30 cellular contexts compared by ENCODE assay signal in the genomic region with DNA sequence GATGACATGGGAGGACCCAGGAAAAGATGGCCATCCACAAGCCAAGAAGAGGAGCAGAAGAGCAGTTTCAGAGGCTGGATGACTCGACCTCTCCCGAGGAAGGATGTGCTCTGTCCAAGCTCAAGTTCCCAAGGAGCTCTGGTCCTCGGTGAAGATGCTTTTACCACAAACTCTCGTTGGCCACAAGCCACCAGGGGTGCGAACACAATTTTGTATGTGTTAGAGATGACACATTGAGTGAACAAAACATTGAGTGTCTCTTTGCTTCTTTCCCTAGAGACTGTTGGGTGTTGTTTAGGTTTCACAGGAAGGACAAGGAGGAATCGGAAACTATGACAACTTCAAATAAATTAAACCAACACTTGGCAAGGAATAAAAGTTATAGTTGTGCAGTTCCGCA. TPM values are rescaled to one million over a fixed set of nuclear protein-coding genes. Genes with fewer than 3 reads are reported as not detected.
DNase-seq lines count a peak whose midpoint lies in the region; ATAC-seq and TF ChIP-seq lines count a peak whose summit lies in the region.
"Had no signal": no experiment of that assay in that cellular context is flagged by ENCODE, and none has a peak within 500 bp of the region (broad histone marks: within the 10 kb centered on the region; RNA-seq: fewer than 3 reads in every experiment).

No MANE protein-coding gene starts in this region.

- H3K9me3 ChIP-seq in RWPE2 (ENCODE audit: severe bottlenecking) = no peaks in the 10 kb centered on the region
- no peaks in the 10 kb centered on the region for H3K9me3 ChIP-seq in BE2C
- H3K9me3 ChIP-seq in body of pancreas = no peaks in the 10 kb centered on the region
- H3K9me3 ChIP-seq: lower lobe of right lung, thoracic aorta had no signal

- 43 to 57% methylated on average over 7 of the region's 7 CpGs for WGBS in body of pancreas, 2 donors

- H3K36me3 ChIP-seq in RWPE2 (ENCODE audit: low read depth) (no peaks in the 10 kb centered on the region), BE2C (no peaks in the 10 kb centered on the region), body of pancreas (replicated peaks in 1 of 2; ENCODE audit: insufficient read depth in 1 of 2, low read depth in 2 of 2) (no peaks in the 10 kb centered on the region)
- H3K36me3 ChIP-seq: cardiac muscle cell, lower lobe of right lung, thoracic aorta had no signal

- ATAC-seq in RWPE2 (ENCODE audit: low read depth) (no peak), foreskin keratinocyte (peak; percentile 15), body of pancreas (no peak), HG03139 (IDR thresholded peaks at IDR 0.05; ENCODE audit: unreplicated experiment) (no peak)
- ATAC-seq: activated CD8-positive, alpha-beta T cell treated with anti-CD3 and anti-CD28 coated beads for 36 hours; lower lobe of right lung; right cardiac atrium; stimulated activated naive CD8-positive, alpha-beta T cell treated with anti-CD3 and anti-CD28 coated beads, Interleukin-15, amount 100 ng/mL, for 72 hours had no signal

- H3K4me1 ChIP-seq in RWPE2 (ENCODE audit: insufficient read depth, poor library complexity, severe bottlenecking) (peaks cover 33% of the 10 kb centered on the region), foreskin keratinocyte (peaks cover 39% of the 10 kb centered on the region), BE2C (no peaks in the 10 kb centered on the region), body of pancreas (no peaks in the 10 kb centered on the region)
- H3K4me1 ChIP-seq: lower lobe of right lung had no signal

- H3K4me3 ChIP-seq in RWPE2 (ENCODE audit: severe bottlenecking) = no peak overlapping the region
- H3K4me3 ChIP-seq in BE2C (ENCODE audit: low read depth, low read length) = no peak overlapping the region
- H3K4me3 ChIP-seq in body of pancreas = no peak overlapping the region
- H3K4me3 ChIP-seq: cardiac muscle cell, lower lobe of right lung, thoracic aorta had no signal

- H3K27me3 Mint-ChIP-seq in Calu3 (ENCODE audit: unreplicated experiment) = no peaks in the 10 kb centered on the region
- H3K27me3 Mint-ChIP-seq in mesothelial cell of epicardium (ENCODE audit: low read depth) = no peaks in the 10 kb centered on the region

- TF ChIP-seq POLR2A in body of pancreas (IDR thresholded peaks at IDR 0.05) = no peak

- no peak overlapping the region for H3K4me3 Mint-ChIP-seq in Calu3 (ENCODE audit: low read depth, unreplicated experiment)
- no peak overlapping the region for H3K4me3 Mint-ChIP-seq in mesothelial cell of epicardium
- H3K4me3 Mint-ChIP-seq: activated CD8-positive, alpha-beta T cell treated with anti-CD3 and anti-CD28 coated beads for 36 hours; activated naive CD4-positive, alpha-beta T cell treated with anti-CD3 and anti-CD28 coated beads, Interleukin-2, amount 50 U/mL, for 24 hours; CD4-positive, alpha-beta memory T cell; neural crest cell; stimulated activated naive CD8-positive, alpha-beta T cell treated with anti-CD3 and anti-CD28 coated beads, Interleukin-15, amount 100 ng/mL, for 72 hours; T-helper 2 cell treated with Interferon-gamma antibody and Interleukin-4, amounts not matched to agents 5 μg/mL and 100 μg/mL, for 36 hours had no signal

- H3K36me3 Mint-ChIP-seq in Calu3 (ENCODE audit: insufficient read depth, unreplicated experiment) (peaks cover 5% of the 10 kb centered on the region), mesothelial cell of epicardium (no peaks in the 10 kb centered on the region)
- H3K36me3 Mint-ChIP-seq: CD4-positive, alpha-beta memory T cell had no signal

- CTCF ChIA-PET in Calu3 (lab: Charles Lee) = no interaction called here

- DNase-seq in Calu3 (no peak), RWPE2 (ENCODE audit: low spot score) (no peak), foreskin keratinocyte (peak; percentile 70 to 80), mesothelial cell of epicardium (ENCODE audit: low spot score in 2 of 2, unreplicated experiment in 2 of 2) (no peak), BE2C (no peak), body of pancreas (no peak)
- no peak for DNase-seq in activated CD8-positive, alpha-beta memory T cell treated with anti-CD3 and anti-CD28 coated beads for 24 hours
- DNase-seq: activated CD8-positive, alpha-beta T cell treated with anti-CD3 and anti-CD28 coated beads for 36 hours; amniotic stem cell; CD4-positive, alpha-beta memory T cell; cortex of kidney; head of caudate nucleus; KBM-7; lower lobe of right lung; MM.1S; NCI-H1417; NCI-H2081 treated with DMSO at 0.1 percent for 48 hours; NCI-H345; NCI-H69; posterior cingulate gyrus; right cardiac atrium; stimulated activated naive CD8-positive, alpha-beta T cell treated with anti-CD3 and anti-CD28 coated beads, Interleukin-15, amount 100 ng/mL, for 72 hours had no signal

- intact Hi-C loops in Calu3 (cut with micrococcal nuclease; ENCODE audit: unreplicated experiment) (no loop called here), body of pancreas (cut with DNase I) (no loop called here)

- peaks cover 23% of the 10 kb centered on the region for H3K4me1 Mint-ChIP-seq in Calu3 (ENCODE audit: low read depth, unreplicated experiment)
- H3K4me1 Mint-ChIP-seq in mesothelial cell of epicardium = peaks cover 42% of the 10 kb centered on the region
- H3K4me1 Mint-ChIP-seq: activated naive CD4-positive, alpha-beta T cell treated with anti-CD3 and anti-CD28 coated beads, Interleukin-2, amount 50 U/mL, for 24 hours; CD4-positive, alpha-beta memory T cell had no signal

- H3K27ac ChIP-seq in RWPE2 (ENCODE audit: poor library complexity, severe bottlenecking) (peak overlapping the region; percentile 98), foreskin keratinocyte (peak overlapping the region; percentile 99), body of pancreas (no peak overlapping the region)
- H3K27ac ChIP-seq: cardiac muscle cell, lower lobe of right lung, thoracic aorta had no signal

- H3K9me3 Mint-ChIP-seq in Calu3 (ENCODE audit: low read depth, unreplicated experiment) = peaks cover 3% of the 10 kb centered on the region
- peaks cover 15% of the 10 kb centered on the region for H3K9me3 Mint-ChIP-seq in mesothelial cell of epicardium
- H3K9me3 Mint-ChIP-seq: activated CD8-positive, alpha-beta T cell treated with anti-CD3 and anti-CD28 coated beads for 36 hours; T-helper 2 cell treated with Interferon-gamma antibody and Interleukin-4, amounts not matched to agents 5 μg/mL and 100 μg/mL, for 36 hours had no signal

- no TSS peak for BruUV-seq in Calu3 (replicated peaks; lab: Mats Ljungman, UMichigan)

- no peaks in the 10 kb centered on the region for H3K27me3 ChIP-seq in RWPE2 (ENCODE audit: insufficient read depth, poor library complexity, severe bottlenecking)
- no peaks in the 10 kb centered on the region for H3K27me3 ChIP-seq in foreskin keratinocyte
- H3K27me3 ChIP-seq in BE2C = peaks cover 4% of the 10 kb centered on the region
- H3K27me3 ChIP-seq in body of pancreas = no peaks in the 10 kb centered on the region
- H3K27me3 ChIP-seq: cardiac muscle cell had no signal

- H3K27ac Mint-ChIP-seq in Calu3 (ENCODE audit: unreplicated experiment) = peak overlapping the region; percentile 83
- peak overlapping the region; percentile 83 for H3K27ac Mint-ChIP-seq in mesothelial cell of epicardium
- H3K27ac Mint-ChIP-seq: activated CD8-positive, alpha-beta T cell treated with anti-CD3 and anti-CD28 coated beads for 36 hours; activated naive CD4-positive, alpha-beta T cell treated with anti-CD3 and anti-CD28 coated beads, Interleukin-2, amount 50 U/mL, for 24 hours; CD4-positive, alpha-beta memory T cell; stimulated activated naive CD8-positive, alpha-beta T cell treated with anti-CD3 and anti-CD28 coated beads, Interleukin-15, amount 100 ng/mL, for 72 hours; T-helper 2 cell treated with Interferon-gamma antibody and Interleukin-4, amounts not matched to agents 5 μg/mL and 100 μg/mL, for 36 hours had no signal

- TF ChIP-seq CTCF in Calu3 (IDR thresholded peaks at IDR 0.05; ENCODE audit: unreplicated experiment) = no peak
- no peak for TF ChIP-seq CTCF in RWPE2 (IDR thresholded peaks at IDR 0.05; ENCODE audit: poor library complexity, severe bottlenecking)
- no peak for TF ChIP-seq CTCF in foreskin keratinocyte (conservative IDR thresholded peaks at IDR 0.05)
- TF ChIP-seq CTCF in mesothelial cell of epicardium (IDR thresholded peaks at IDR 0.05; ENCODE audit: unreplicated experiment) = no peak
- TF ChIP-seq CTCF in BE2C (IDR thresholded peaks at IDR 0.05; ENCODE audit: low read depth, low read length) = no peak
- no peak for TF ChIP-seq CTCF in body of pancreas (IDR thresholded peaks at IDR 0.05)

RNA-seq across cellular contexts. Expression of a gene that starts 26.3 kb away (rescaled TPM):
- total RNA-seq in Calu3 (2022) = 5.0 and 8.4 TPM in 2 replicates
- total RNA-seq in foreskin keratinocyte = 1,075 and 1,699 TPM in 2 replicates
- polyA plus RNA-seq in foreskin keratinocyte = 1,152 and 1,968 TPM in 2 replicates
- 0.96 to 1.6 TPM (median 1.2 TPM) in 3 replicates for total RNA-seq in mesothelial cell of epicardium
- not detected for polyA plus RNA-seq in BE2C (2012; ENCODE audit: insufficient read depth, insufficient read length, low read depth)
- not detected for total RNA-seq in body of pancreas
- total RNA-seq: activated CD8-positive, alpha-beta T cell treated with anti-CD3 and anti-CD28 coated beads for 36 hours; cardiac muscle cell; CD4-positive, alpha-beta memory T cell; fibroblast of villous mesenchyme; neural crest cell; thoracic aorta had no signal
- polyA plus RNA-seq: cardiac muscle cell; CD4-positive, alpha-beta memory T cell; right cardiac atrium had no signal

RNA-seq across cellular contexts. Expression of a gene that starts 50.7 kb away (rescaled TPM):
- total RNA-seq in Calu3 (2022) (not detected in 2 replicates), foreskin keratinocyte (not detected in 2 replicates), mesothelial cell of epicardium (not detected in 3 replicates), body of pancreas (1 to 10 TPM in 1 of 2 donors, not detected in 1; 4.0 TPM)
- polyA plus RNA-seq in foreskin keratinocyte = not detected in 2 replicates
- not detected for polyA plus RNA-seq in BE2C (2012; ENCODE audit: insufficient read depth, insufficient read length, low read depth)
- total RNA-seq: cardiac muscle cell, fibroblast of villous mesenchyme, kidney epithelial cell, thoracic aorta had no signal
- polyA plus RNA-seq: cardiac muscle cell had no signal

Comparison
In these comparisons a context has a peak if more than half of its experiments do, and no peak if none do; other contexts are left out.
1. DNase-seq: peak in foreskin keratinocyte (2 of 2); none in Calu3 (single experiment), RWPE2 (single experiment), mesothelial cell of epicardium (0 of 2), activated CD8-positive, alpha-beta memory T cell treated with anti-CD3 and anti-CD28 coated beads for 24 hours (single experiment), BE2C (single experiment) and body of pancreas (0 of 4).
2. H3K27ac ChIP-seq: peak in RWPE2 (single experiment) and foreskin keratinocyte (single experiment); none in body of pancreas (0 of 4).
3. RNA of a gene that starts 26.3 kb away (total RNA-seq): 1,075 to 1,699 TPM in foreskin keratinocyte; 5.0 to 8.4 TPM in Calu3, 0.96 to 1.6 TPM in mesothelial cell of epicardium and not detected in body of pancreas; every median in the first group is over 100 times any median in the second.